ENCODE assay signal across 9 cellular contexts in the genomic region with DNA sequence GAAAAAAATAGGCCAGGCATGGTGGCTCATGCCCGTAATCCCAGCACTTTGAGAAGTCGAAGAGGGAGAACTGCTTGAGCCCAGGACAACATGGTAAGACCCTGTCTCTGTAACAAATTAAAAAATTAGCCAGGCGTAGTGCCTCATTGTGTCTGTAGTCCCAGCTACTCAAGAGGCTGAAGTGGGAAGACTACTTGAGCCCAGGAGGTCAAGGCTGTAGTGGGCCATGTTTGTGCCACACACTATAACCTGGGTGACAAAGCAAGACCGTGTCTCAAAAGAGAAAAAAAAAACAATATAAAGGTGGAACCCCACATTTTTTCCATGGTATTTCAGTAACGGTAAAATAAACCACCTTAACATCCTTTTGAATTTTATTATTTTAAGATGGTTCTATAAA.
"Had no signal": no experiment of that assay in that cellular context is flagged by ENCODE, and none has a peak within 500 bp of the region (broad histone marks: within the 10 kb centered on the region; RNA-seq: fewer than 3 reads in every experiment).

No MANE protein-coding gene starts in this region.

- H3K4me3 ChIP-seq: GM23248, GM23338, HAP-1 had no signal

- H3K4me1 ChIP-seq: HAP-1 had no signal

- DNase-seq: GM23248, GOT3, H7, H9, HCEC 1CT, HFFc6 had no signal

- ATAC-seq: GM23338, HCT116 had no signal

- H3K4me3 Mint-ChIP-seq: GM23338, H9, HFFc6 had no signal

- H3K36me3 ChIP-seq: HAP-1 had no signal

- H3K27ac Mint-ChIP-seq: GM23338, H9, HFFc6 had no signal

- H3K9me3 ChIP-seq: HAP-1 had no signal

- H3K27ac ChIP-seq: GM23248 had no signal

- H3K4me1 Mint-ChIP-seq: GM23338, H9 had no signal
